ENCODE assay signal across 8 cellular contexts in the genomic region with DNA sequence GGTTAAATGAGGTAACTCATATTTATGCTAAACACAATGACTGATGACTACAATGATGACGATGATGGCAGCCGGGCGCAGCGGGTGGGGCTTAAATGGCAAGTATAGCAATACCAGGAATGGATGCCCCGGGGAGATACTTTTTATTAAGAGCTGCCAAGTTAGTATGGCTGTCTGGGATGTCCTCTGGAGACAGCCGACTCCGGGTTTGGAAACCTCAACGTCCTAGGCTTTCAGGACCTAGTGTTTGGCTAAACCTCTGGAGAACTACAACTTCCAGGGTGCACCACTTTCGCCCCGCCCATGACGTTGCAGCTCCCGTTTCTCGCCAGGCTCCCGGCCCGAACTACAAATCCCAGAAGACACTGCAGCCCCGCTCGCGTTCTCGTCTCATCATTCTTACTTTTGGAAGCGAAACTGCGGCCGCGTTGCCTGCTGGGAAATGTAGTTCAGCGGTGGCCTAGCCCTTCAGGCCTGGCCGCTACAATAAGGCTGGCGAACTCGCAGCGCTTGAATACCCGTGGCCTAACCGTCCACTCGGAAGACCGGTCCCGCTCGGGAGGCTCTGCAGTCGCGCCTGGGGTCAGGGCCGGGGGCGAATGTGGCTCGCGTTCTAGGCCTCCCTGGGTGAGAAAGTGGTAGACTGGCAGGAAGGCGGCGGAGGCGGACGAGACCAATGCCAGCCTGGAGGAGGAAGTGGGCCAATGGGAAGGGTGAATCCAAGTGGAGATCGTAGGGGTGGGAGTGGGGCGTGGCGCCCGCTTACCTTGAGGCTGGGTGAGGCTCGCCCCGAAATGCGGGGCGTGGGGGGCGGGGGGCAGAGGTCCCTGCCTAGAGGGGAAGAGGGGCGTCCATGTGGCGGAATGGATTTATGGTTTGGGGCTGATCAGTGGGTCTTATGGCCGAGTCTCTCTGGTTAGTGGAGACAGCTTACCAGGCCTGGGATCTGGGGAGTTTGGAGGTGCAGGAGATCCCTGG. TPM values are rescaled to one million over a fixed set of nuclear protein-coding genes. Genes with fewer than 3 reads are reported as not detected.
A peak's percentile ranks its signal among the peaks of the same experiment; 100 is the strongest.
DNase-seq lines count a peak whose midpoint lies in the region; ATAC-seq and TF ChIP-seq lines count a peak whose summit lies in the region.

A gene (plus strand): TSS at position 463 of the 978 bp plus-strand sequence. CDS start 2,221 bp downstream, outside the sequence.

- H3K27me3 ChIP-seq in kidney epithelial cell (ENCODE audit: control insufficient read depth, insufficient read depth, low read length): no peaks in the 10 kb centered on the region

- H3K4me3 ChIP-seq in kidney epithelial cell (ENCODE audit: low read depth, low read length): peak within 1 kb of the TSS; percentile 94

- peak; percentile 91 for ATAC-seq in HG03442 (IDR thresholded peaks at IDR 0.05; ENCODE audit: unreplicated experiment)
- peak; percentile 93 for ATAC-seq in activated CD4-positive, alpha-beta T cell treated with anti-CD3 and anti-CD28 coated beads for 36 hours

- H3K4me3 Mint-ChIP-seq in activated CD4-positive, alpha-beta T cell treated with anti-CD3 and anti-CD28 coated beads for 36 hours: peak within 1 kb of the TSS; percentile 94

- POLR2A ChIA-PET in activated CD4-positive, alpha-beta T cell treated with anti-CD3 and anti-CD28 coated beads for 36 hours (lab: Charles Lee): interaction anchor here (0.5 to 1.2 kb wide), 5 partner anchors 86 to 328 kb away, joined by 3 to 5 read pairs (median 3); a partner anchor contains a TSS

- no peaks in the 10 kb centered on the region for H3K27me3 Mint-ChIP-seq in activated CD4-positive, alpha-beta T cell treated with anti-CD3 and anti-CD28 coated beads for 36 hours

- DNase-seq in Ammon's horn (ENCODE audit: low spot score) (peak; percentile 99), GM19238 (ENCODE audit: insufficient read length, low spot score) (peak; percentile 74), NCI-H524 (lab: John Stamatoyannopoulos, UW) (peak; percentile 93 to 97), kidney epithelial cell (ENCODE audit: low read depth) (peak; percentile 83)
- DNase-seq in activated CD4-positive, alpha-beta T cell treated with anti-CD3 and anti-CD28 coated beads for 36 hours: peak; percentile 100
- peak; percentile 98 to 99 for DNase-seq in stimulated activated CD4-positive, alpha-beta T cell treated with anti-CD3 and anti-CD28 coated beads, Interleukin-15, amount 100 ng/mL, for 48 hours (ENCODE audit: low read depth in 2 of 2)

- H3K36me3 ChIP-seq in kidney epithelial cell (ENCODE audit: control insufficient read depth, insufficient read depth, low read length): peaks cover 4% of the 10 kb centered on the region

- peak within 1 kb of the TSS; percentile 99 for H3K27ac ChIP-seq in cingulate gyrus (ENCODE audit: low read depth, low read length)

- CTCF ChIA-PET in activated CD4-positive, alpha-beta T cell treated with anti-CD3 and anti-CD28 coated beads for 36 hours (lab: Charles Lee): interaction anchor here (0.7 to 2.2 kb wide), 9 partner anchors 9 to 303 kb away, joined by 3 to 8 read pairs (median 3); no protein-coding TSS in a partner anchor

- no peak for TF ChIP-seq CTCF in kidney epithelial cell (IDR thresholded peaks at IDR 0.05; ENCODE audit: insufficient read depth, low read length, poor library complexity, severe bottlenecking)

- peaks cover 18% of the 10 kb centered on the region for H3K36me3 Mint-ChIP-seq in activated CD4-positive, alpha-beta T cell treated with anti-CD3 and anti-CD28 coated beads for 36 hours (ENCODE audit: low read depth)

- peaks cover 13% of the 10 kb centered on the region for H3K4me1 Mint-ChIP-seq in activated CD4-positive, alpha-beta T cell treated with anti-CD3 and anti-CD28 coated beads for 36 hours

- H3K27ac Mint-ChIP-seq in activated CD4-positive, alpha-beta T cell treated with anti-CD3 and anti-CD28 coated beads for 36 hours: peak within 1 kb of the TSS; percentile 93

- no peaks in the 10 kb centered on the region for H3K9me3 Mint-ChIP-seq in activated CD4-positive, alpha-beta T cell treated with anti-CD3 and anti-CD28 coated beads for 36 hours (ENCODE audit: low read depth)

- intact Hi-C loops in activated CD4-positive, alpha-beta T cell treated with anti-CD3 and anti-CD28 coated beads for 36 hours (cut with DNase I, micrococcal nuclease): loop anchor here (1.0 to 5.0 kb wide), 10 partner anchors 62 to 1986 kb away; a partner anchor contains a TSS

RNA-seq across cellular contexts. Expression of the gene that starts here (rescaled TPM):
- 10 to 100 TPM; 25.9 to 27.7 TPM for total RNA-seq in activated CD4-positive, alpha-beta T cell treated with anti-CD3 and anti-CD28 coated beads for 36 hours
- total RNA-seq in kidney epithelial cell: 24.0 and 135 TPM in 2 replicates

Comparison
In these comparisons a context has a peak if more than half of its experiments do, and no peak if none do; other contexts are left out.
1. Peak in every context shown above with its lines: DNase-seq, ATAC-seq, H3K4me3 ChIP-seq and H3K27ac ChIP-seq.